23 cellular contexts compared by ENCODE assay signal in genomic region chr9:114342755-114343440, GRCh38. TPM values are rescaled to one million over a fixed set of nuclear protein-coding genes. Genes with fewer than 3 reads are reported as not detected.
DNase-seq lines count a peak whose midpoint lies in the region; ATAC-seq, FAIRE-seq and TF ChIP-seq lines count a peak whose summit lies in the region.
"Had no signal": no experiment of that assay in that cellular context is flagged by ENCODE, and none has a peak within 500 bp of the region (broad histone marks: within the 10 kb centered on the region; RNA-seq: fewer than 3 reads in every experiment).

No MANE protein-coding gene starts in this region.

- BruUV-seq in mammary epithelial cell (replicated peaks; lab: Mats Ljungman, UMichigan), result no TSS peak
- BruUV-seq in MCF 10A (replicated peaks; lab: Mats Ljungman, UMichigan), result no TSS peak

- H3K27ac Mint-ChIP-seq in MCF 10A (ENCODE audit: low read depth, unreplicated experiment), result no peak overlapping the region
- H3K27ac Mint-ChIP-seq in activated T-helper 1 cell treated with anti-CD3 and anti-CD28 coated beads, Interleukin-12 subunit alpha, Interleukin-12 subunit beta, Interleukin-2, Interleukin-4 antibody, amounts not matched to agents 30 ng/mL and 10 ng/mL and 1 ng/mL, durations not matched to agents 14 hours and 24 hours and 36 hours, result peak overlapping the region; percentile 40

- WGBS in mammary epithelial cell (ENCODE audit: low coverage, missing lambda C conversion rate), result 78% methylated on average over 4 of the region's 5 CpGs

- no peak for FAIRE-seq in kidney (lab: Jason Lieb, UNC)

- H3K9me3 Mint-ChIP-seq in MCF 10A (ENCODE audit: unreplicated experiment), result no peaks in the 10 kb centered on the region
- no peaks in the 10 kb centered on the region for H3K9me3 Mint-ChIP-seq in activated T-helper 1 cell treated with anti-CD3 and anti-CD28 coated beads, Interleukin-12 subunit alpha, Interleukin-12 subunit beta, Interleukin-2, Interleukin-4 antibody, amounts not matched to agents 30 ng/mL and 10 ng/mL and 1 ng/mL, durations not matched to agents 14 hours and 24 hours and 36 hours
- H3K9me3 Mint-ChIP-seq: activated T-cell treated with anti-CD3 and anti-CD28 coated beads, Interleukin-2, amount 50 U/mL, for 4 hours had no signal

- DNase-seq in mammary epithelial cell (no peak), MCF 10A (ENCODE audit: unreplicated experiment) (no peak), kidney (peak; percentile 15), retina (no peak)
- no peak for DNase-seq in activated T-helper 1 cell treated with anti-CD3 and anti-CD28 coated beads, Interleukin-12 subunit alpha, Interleukin-12 subunit beta, Interleukin-2, Interleukin-4 antibody, amounts not matched to agents 30 ng/mL and 10 ng/mL and 1 ng/mL, durations not matched to agents 14 hours and 24 hours and 36 hours (ENCODE audit: low spot score)
- DNase-seq: activated T-cell treated with anti-CD3 and anti-CD28 coated beads, Interleukin-2, amount 50 U/mL, for 4 hours; caudate nucleus; DND-41; dorsolateral prefrontal cortex; KG1; left cardiac atrium; midbrain; MV-4-11; NCI-H187 treated with DMSO at 0.1 percent for 48 hours; NCI-H345; stimulated activated CD4-positive, alpha-beta T cell treated with anti-CD3 and anti-CD28 coated beads, Interleukin-12 subunit alpha, Interleukin-12 subunit beta, amount 100 ng/mL, for 4 hours; thyroid gland had no signal

- H3K9ac ChIP-seq in mammary epithelial cell (ENCODE audit: insufficient read depth, low read length), result no peak overlapping the region
- H3K9ac ChIP-seq in kidney (ENCODE audit: low read length in 2 of 2), result no peak overlapping the region
- no peak overlapping the region for H3K9ac ChIP-seq in stomach smooth muscle (ENCODE audit: low read length in 2 of 2)

- POLR2A ChIA-PET in MCF 10A (lab: Yijun Ruan, JAX), result no interaction called here

- H3K27me3 ChIP-seq in mammary epithelial cell (ENCODE audit: insufficient read depth, low read length) (no peaks in the 10 kb centered on the region), stomach smooth muscle (ENCODE audit: control insufficient read depth in 1 of 2, insufficient read depth in 2 of 2, low read length in 2 of 2) (no peaks in the 10 kb centered on the region)
- H3K27me3 ChIP-seq: dorsolateral prefrontal cortex, gastroesophageal sphincter, thyroid gland had no signal

- H3K4me1 ChIP-seq in mammary epithelial cell (ENCODE audit: insufficient read depth, low read length) (peaks cover 11% of the 10 kb centered on the region), kidney (ENCODE audit: control insufficient read depth in 1 of 2, insufficient read depth in 1 of 2, low read depth in 1 of 2, low read length in 2 of 2) (no peaks in the 10 kb centered on the region), stomach smooth muscle (ENCODE audit: control insufficient read depth, insufficient read depth, low read length) (peaks cover 15% of the 10 kb centered on the region)
- H3K4me1 ChIP-seq: gastroesophageal sphincter, thyroid gland had no signal

- no peak overlapping the region for H3K4me3 Mint-ChIP-seq in MCF 10A (ENCODE audit: unreplicated experiment)
- H3K4me3 Mint-ChIP-seq in activated T-helper 1 cell treated with anti-CD3 and anti-CD28 coated beads, Interleukin-12 subunit alpha, Interleukin-12 subunit beta, Interleukin-2, Interleukin-4 antibody, amounts not matched to agents 30 ng/mL and 10 ng/mL and 1 ng/mL, durations not matched to agents 14 hours and 24 hours and 36 hours, result no peak overlapping the region
- H3K4me3 Mint-ChIP-seq: activated T-cell treated with anti-CD3 and anti-CD28 coated beads, Interleukin-2, amount 50 U/mL, for 4 hours had no signal

- no peaks in the 10 kb centered on the region for H3K4me1 Mint-ChIP-seq in MCF 10A (ENCODE audit: insufficient read depth, unreplicated experiment)
- H3K4me1 Mint-ChIP-seq in activated T-helper 1 cell treated with anti-CD3 and anti-CD28 coated beads, Interleukin-12 subunit alpha, Interleukin-12 subunit beta, Interleukin-2, Interleukin-4 antibody, amounts not matched to agents 30 ng/mL and 10 ng/mL and 1 ng/mL, durations not matched to agents 14 hours and 24 hours and 36 hours (ENCODE audit: low read depth), result peaks cover 11% of the 10 kb centered on the region

- intact Hi-C loops in mammary epithelial cell (cut with micrococcal nuclease) (no loop called here), MCF 10A (cut with micrococcal nuclease) (no loop called here), kidney (cut with DNase I) (no loop called here)
- intact Hi-C loops in activated T-helper 1 cell treated with anti-CD3 and anti-CD28 coated beads, Interleukin-12 subunit alpha, Interleukin-12 subunit beta, Interleukin-2, Interleukin-4 antibody, amounts not matched to agents 30 ng/mL and 10 ng/mL and 1 ng/mL, durations not matched to agents 14 hours and 24 hours and 36 hours (cut with micrococcal nuclease), result no loop called here

- CTCF ChIA-PET in mammary epithelial cell (lab: Charles Lee; ENCODE audit: low non-redundant PET), result no interaction called here
- CTCF ChIA-PET in MCF 10A (lab: Yijun Ruan, JAX), result interaction anchor here (2.1 kb wide), 1 partner anchor 311 kb away, joined by 7 read pairs; no protein-coding TSS in a partner anchor

- H3K79me2 ChIP-seq in mammary epithelial cell (ENCODE audit: insufficient read depth, low read length), result no peaks in the 10 kb centered on the region

- no peak overlapping the region for H2AFZ ChIP-seq in mammary epithelial cell (ENCODE audit: low read depth, low read length)

- no peaks in the 10 kb centered on the region for H3K27me3 Mint-ChIP-seq in MCF 10A (ENCODE audit: insufficient read depth, unreplicated experiment)
- no peaks in the 10 kb centered on the region for H3K27me3 Mint-ChIP-seq in activated T-helper 1 cell treated with anti-CD3 and anti-CD28 coated beads, Interleukin-12 subunit alpha, Interleukin-12 subunit beta, Interleukin-2, Interleukin-4 antibody, amounts not matched to agents 30 ng/mL and 10 ng/mL and 1 ng/mL, durations not matched to agents 14 hours and 24 hours and 36 hours (ENCODE audit: insufficient read depth)

- H3K9me3 ChIP-seq in mammary epithelial cell (replicated peaks; ENCODE audit: insufficient read depth, low read length) (no peaks in the 10 kb centered on the region), kidney (ENCODE audit: control insufficient read depth in 1 of 2, low read length in 2 of 2) (no peaks in the 10 kb centered on the region), stomach smooth muscle (ENCODE audit: control insufficient read depth in 2 of 2, low read length in 2 of 2) (no peaks in the 10 kb centered on the region)
- H3K9me3 ChIP-seq: gastroesophageal sphincter, thyroid gland had no signal

- peak overlapping the region; percentile 22 for H3K4me2 ChIP-seq in mammary epithelial cell (ENCODE audit: insufficient read depth, low read depth, low read length)

- no peaks in the 10 kb centered on the region for H3K36me3 ChIP-seq in mammary epithelial cell (ENCODE audit: insufficient read depth, low read length)
- H3K36me3 ChIP-seq in kidney (ENCODE audit: control insufficient read depth in 1 of 2, insufficient read depth in 2 of 2, low read length in 2 of 2), result peaks cover 9 to 10% of the 10 kb centered on the region in 2 donors
- H3K36me3 ChIP-seq in stomach smooth muscle (ENCODE audit: control insufficient read depth in 2 of 2, insufficient read depth in 2 of 2, low read length in 2 of 2), result peaks cover 44 to 70% of the 10 kb centered on the region in 2 donors

- ATAC-seq in HG02870 (IDR thresholded peaks at IDR 0.05; ENCODE audit: unreplicated experiment) (no peak), GM18519 (IDR thresholded peaks at IDR 0.05; ENCODE audit: low FRiP score, unreplicated experiment) (no peak)
- ATAC-seq: activated T-cell treated with anti-CD3 and anti-CD28 coated beads, Interleukin-2, amount 50 U/mL, for 4 hours; gastroesophageal sphincter; left cardiac atrium; SK-N-SH treated with all-trans-retinoic acid at 6 μM for 48 hours had no signal

- dilution Hi-C loops in mammary epithelial cell (cut with HindIII; ENCODE audit: low sequenced_read_pairs), result loop anchor here (5.0 kb wide), 1 partner anchor 44 kb away; the partner anchor contains the start of gene AKNA

- H4K20me1 ChIP-seq in mammary epithelial cell (ENCODE audit: insufficient read depth, low read length), result no peaks in the 10 kb centered on the region

- H3K4me3 ChIP-seq in mammary epithelial cell (replicated peaks in 1 of 3; ENCODE audit: insufficient read depth in 1 of 3, low read depth in 2 of 3, low read length in 3 of 3), result no peak overlapping the region
- H3K4me3 ChIP-seq in kidney (ENCODE audit: low read length in 2 of 2), result no peak overlapping the region
- no peak overlapping the region for H3K4me3 ChIP-seq in stomach smooth muscle (ENCODE audit: low read length in 2 of 2)
- H3K4me3 ChIP-seq: dorsolateral prefrontal cortex, gastroesophageal sphincter, thyroid gland had no signal

- H3K36me3 Mint-ChIP-seq in MCF 10A (ENCODE audit: insufficient read depth, unreplicated experiment), result peaks cover 16% of the 10 kb centered on the region
- peaks cover 76% of the 10 kb centered on the region for H3K36me3 Mint-ChIP-seq in activated T-helper 1 cell treated with anti-CD3 and anti-CD28 coated beads, Interleukin-12 subunit alpha, Interleukin-12 subunit beta, Interleukin-2, Interleukin-4 antibody, amounts not matched to agents 30 ng/mL and 10 ng/mL and 1 ng/mL, durations not matched to agents 14 hours and 24 hours and 36 hours (ENCODE audit: low read depth)

- no peak for TF ChIP-seq CTCF in mammary epithelial cell (conservative IDR thresholded peaks at IDR 0.05 in 1 of 2, IDR thresholded peaks at IDR 0.05 in 1 of 2; ENCODE audit: extremely low read depth in 1 of 2, insufficient read depth in 1 of 2, low read depth in 1 of 2, low read length in 2 of 2)
- TF ChIP-seq CTCF in MCF 10A (IDR thresholded peaks at IDR 0.05; ENCODE audit: unreplicated experiment), result no peak
- no peak for TF ChIP-seq CTCF in kidney (IDR thresholded peaks at IDR 0.05; ENCODE audit: borderline replicate concordance, extremely low read depth, insufficient read depth)

- in situ Hi-C loops in mammary epithelial cell (cut with MboI; ENCODE audit: low sequenced_read_pairs in 2 of 2), result loop anchor here in 1 of 2 donors (5.0 kb wide), 1 partner anchor 54 kb away; no protein-coding TSS in a partner anchor

- H3K27ac ChIP-seq in mammary epithelial cell (ENCODE audit: insufficient read depth, low read depth, low read length), result no peak overlapping the region
- H3K27ac ChIP-seq in kidney (ENCODE audit: low read depth in 2 of 2, low read length in 2 of 2), result no peak overlapping the region
- peak overlapping the region; percentile 88 for H3K27ac ChIP-seq in stomach smooth muscle (ENCODE audit: low read length)
- H3K27ac ChIP-seq: dorsolateral prefrontal cortex, gastroesophageal sphincter, thyroid gland had no signal

RNA-seq across cellular contexts. Expression of gene ORM2, which starts 13.2 kb away (rescaled TPM):
- total RNA-seq in mammary epithelial cell, result not detected
- not detected for polyA plus RNA-seq in mammary epithelial cell
- polyA minus RNA-seq in mammary epithelial cell, result not detected
- total RNA-seq in MCF 10A (2022), result not detected in 2 replicates
- not detected in 2 replicates for total RNA-seq in activated T-helper 1 cell treated with anti-CD3 and anti-CD28 coated beads, Interleukin-12 subunit alpha, Interleukin-12 subunit beta, Interleukin-2, Interleukin-4 antibody, amounts not matched to agents 30 ng/mL and 10 ng/mL and 1 ng/mL, durations not matched to agents 14 hours and 24 hours and 36 hours
- not detected for total RNA-seq in kidney
- not detected for polyA plus RNA-seq in kidney (ENCODE audit: insufficient read depth, low read depth, low replicate concordance)
- total RNA-seq: gastroesophageal sphincter, RPMI7951, thyroid gland had no signal

RNA-seq across cellular contexts. Expression of gene ORM1, which starts 20.0 kb away (rescaled TPM):
- total RNA-seq in mammary epithelial cell, result not detected
- polyA plus RNA-seq in mammary epithelial cell, result not detected
- not detected for polyA minus RNA-seq in mammary epithelial cell
- not detected in 2 replicates for total RNA-seq in MCF 10A (2022)
- not detected in 2 replicates for total RNA-seq in activated T-helper 1 cell treated with anti-CD3 and anti-CD28 coated beads, Interleukin-12 subunit alpha, Interleukin-12 subunit beta, Interleukin-2, Interleukin-4 antibody, amounts not matched to agents 30 ng/mL and 10 ng/mL and 1 ng/mL, durations not matched to agents 14 hours and 24 hours and 36 hours
- not detected for total RNA-seq in kidney
- polyA plus RNA-seq in kidney (ENCODE audit: insufficient read depth, low read depth, low replicate concordance), result 0.73 TPM
- total RNA-seq: RPMI7951, thyroid gland had no signal

RNA-seq across cellular contexts. Expression of gene AKNA, which starts 44.9 kb away (rescaled TPM):
- total RNA-seq in mammary epithelial cell (1 to 10 TPM; 4.5 to 8.1 TPM), MCF 10A (2022) (10.7 and 10.9 TPM in 2 replicates), kidney (52.1 TPM)
- polyA plus RNA-seq in mammary epithelial cell (2.8 TPM), kidney (ENCODE audit: insufficient read depth, low read depth, low replicate concordance) (6.1 TPM)
- 6.4 TPM for polyA minus RNA-seq in mammary epithelial cell
- 178 and 182 TPM in 2 replicates for total RNA-seq in activated T-helper 1 cell treated with anti-CD3 and anti-CD28 coated beads, Interleukin-12 subunit alpha, Interleukin-12 subunit beta, Interleukin-2, Interleukin-4 antibody, amounts not matched to agents 30 ng/mL and 10 ng/mL and 1 ng/mL, durations not matched to agents 14 hours and 24 hours and 36 hours
